ENCODE assay signal across 8 cellular contexts in genomic region chr2:221077799-221078198, GRCh38.
"Had no signal": no experiment of that assay in that cellular context is flagged by ENCODE, and none has a peak within 500 bp of the region (broad histone marks: within the 10 kb centered on the region; RNA-seq: fewer than 3 reads in every experiment).

No MANE protein-coding gene starts in this region.

- DNase-seq: GM23248, GOT3, H7, KBM-7 had no signal

- H3K27ac ChIP-seq: GM23248, KMS-11 had no signal

- H3K4me1 ChIP-seq: HAP-1 had no signal

- H3K4me2 ChIP-seq: KMS-11 had no signal

- H3K9ac ChIP-seq: GM23248, KMS-11 had no signal

- H2AFZ ChIP-seq: GM23248 had no signal

- H3K4me3 ChIP-seq: GM23248, HAP-1 had no signal

- H3K9me3 ChIP-seq: HAP-1 had no signal

- H3K27me3 Mint-ChIP-seq: IgD-negative memory B cell had no signal

- ATAC-seq: HCT116 had no signal

- H3K36me3 ChIP-seq: HAP-1 had no signal
